In genomic region chr18:5967007-5967406, GRCh38 we compare ENCODE assay signal across 8 cellular contexts.
"Had no signal": no experiment of that assay in that cellular context is flagged by ENCODE, and none has a peak within 500 bp of the region (broad histone marks: within the 10 kb centered on the region; RNA-seq: fewer than 3 reads in every experiment).

No MANE protein-coding gene starts in this region.

- ATAC-seq: HCT116, HepG2 had no signal

- H3K4me1 ChIP-seq: HAP-1 had no signal

- H3K27ac ChIP-seq: GM23248, HL-60 had no signal

- H3K36me3 ChIP-seq: HAP-1 had no signal

- H3K4me3 ChIP-seq: GM23248, HAP-1 had no signal

- H2AFZ ChIP-seq: GM23248 had no signal

- H3K9me3 ChIP-seq: HAP-1 had no signal

- H3K27ac Mint-ChIP-seq: HFFc6 had no signal

- H3K9ac ChIP-seq: GM23248 had no signal

- H3K4me3 Mint-ChIP-seq: HFFc6 had no signal

- DNase-seq: GOT3, H7, HFFc6 had no signal
